24 cellular contexts compared by ENCODE assay signal in the genomic region with DNA sequence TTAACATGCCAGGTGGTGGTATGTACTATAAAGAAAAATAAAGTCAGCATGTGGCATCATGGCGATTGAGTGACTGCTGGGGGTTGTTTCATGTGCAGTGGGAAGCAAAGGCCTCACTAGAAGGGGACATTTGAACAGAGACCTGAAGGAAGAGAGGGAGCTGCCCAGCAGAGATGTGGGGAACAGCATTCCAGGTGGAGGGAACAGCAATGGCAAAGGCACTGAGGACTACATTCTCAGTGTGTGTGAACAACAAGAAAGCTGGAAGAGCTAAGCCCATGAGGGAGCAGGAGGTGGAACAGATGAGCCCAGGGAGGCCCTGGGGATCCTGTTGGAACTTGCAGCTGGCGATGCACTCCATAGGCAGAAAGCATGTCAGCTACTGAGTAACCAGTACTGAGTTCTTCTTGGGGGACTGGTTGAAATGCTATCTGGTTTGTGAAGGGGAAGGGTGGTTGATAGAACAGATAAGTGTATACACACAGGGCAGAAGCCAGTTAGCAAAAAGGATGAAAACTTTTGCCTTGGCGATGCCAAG. TPM values are rescaled to one million over a fixed set of nuclear protein-coding genes. Genes with fewer than 3 reads are reported as not detected.
"Had no signal": no experiment of that assay in that cellular context is flagged by ENCODE, and none has a peak within 500 bp of the region (broad histone marks: within the 10 kb centered on the region; RNA-seq: fewer than 3 reads in every experiment).

No MANE protein-coding gene starts in this region.

- H3K4me3 Mint-ChIP-seq: activated CD8-positive, alpha-beta T cell treated with anti-CD3 and anti-CD28 coated beads for 36 hours; activated naive CD4-positive, alpha-beta T cell treated with anti-CD3 and anti-CD28 coated beads, Interleukin-2, amount 50 U/mL, for 24 hours; T-helper 1 cell treated with Interleukin-12 subunit alpha and Interleukin-12 subunit beta and Interleukin-4 antibody, amounts not matched to agents 30 μg/mL and 1 μg/mL, for 36 hours had no signal

- H3K4me2 ChIP-seq: KMS-11 had no signal

- H3K27ac ChIP-seq: brain microvascular endothelial cell, KMS-11, Peyer's patch, RWPE1, SJCRH30 had no signal

- H3K36me3 ChIP-seq: brain microvascular endothelial cell, Peyer's patch, SJCRH30 had no signal

- H3K4me1 ChIP-seq: Peyer's patch, SJCRH30 had no signal

- ATAC-seq: activated CD4-positive, CD25-positive, alpha-beta regulatory T cell treated with anti-CD3 and anti-CD28 coated beads, Interleukin-2, amount 50 U/mL, for 24 hours; activated CD8-positive, alpha-beta T cell treated with anti-CD3 and anti-CD28 coated beads for 36 hours had no signal

- H3K9me3 ChIP-seq: Peyer's patch, SJCRH30 had no signal

- DNase-seq: activated CD4-positive, alpha-beta T cell treated with anti-CD3 and anti-CD28 coated beads for 4 hours; activated CD8-positive, alpha-beta memory T cell treated with anti-CD3 and anti-CD28 coated beads, Interleukin-2, amount 50 U/mL, for 48 hours; activated CD8-positive, alpha-beta T cell treated with anti-CD3 and anti-CD28 coated beads for 36 hours; activated effector memory CD4-positive, alpha-beta T cell treated with Interleukin-2 at 50 U/mL for 16 hours; activated naive CD4-positive, alpha-beta T cell; activated T-cell treated with anti-CD3 and anti-CD28 coated beads, Interleukin-2, amount 50 U/mL, for 1 hour; brain microvascular endothelial cell; caudate nucleus; NCI-H1092; NCI-H1417; NCI-H1694; NCI-H2029; NCI-H2107; NCI-H510A treated with DMSO at 0.1 percent for 48 hours; Peyer's patch; Right ventricle myocardium superior; SJCRH30 had no signal

- H3K27me3 ChIP-seq: brain microvascular endothelial cell, Peyer's patch, SJCRH30 had no signal

- H3K9me3 Mint-ChIP-seq: activated CD8-positive, alpha-beta T cell treated with anti-CD3 and anti-CD28 coated beads for 36 hours; activated naive CD4-positive, alpha-beta T cell treated with anti-CD3 and anti-CD28 coated beads, Interleukin-2, amount 50 U/mL, for 24 hours; T-helper 1 cell treated with Interleukin-12 subunit alpha and Interleukin-12 subunit beta and Interleukin-4 antibody, amounts not matched to agents 30 μg/mL and 1 μg/mL, for 36 hours had no signal

- H3K9ac ChIP-seq: KMS-11 had no signal

- H3K27ac Mint-ChIP-seq: activated CD8-positive, alpha-beta T cell treated with anti-CD3 and anti-CD28 coated beads for 36 hours; activated naive CD4-positive, alpha-beta T cell treated with anti-CD3 and anti-CD28 coated beads, Interleukin-2, amount 50 U/mL, for 24 hours; T-helper 1 cell treated with Interleukin-12 subunit alpha and Interleukin-12 subunit beta and Interleukin-4 antibody, amounts not matched to agents 30 μg/mL and 1 μg/mL, for 36 hours had no signal

- H3K4me3 ChIP-seq: Peyer's patch, SJCRH30 had no signal

- H3K27me3 Mint-ChIP-seq: activated CD8-positive, alpha-beta T cell treated with anti-CD3 and anti-CD28 coated beads for 36 hours; activated naive CD4-positive, alpha-beta T cell treated with anti-CD3 and anti-CD28 coated beads, Interleukin-2, amount 50 U/mL, for 24 hours had no signal

- H3K36me3 Mint-ChIP-seq: activated naive CD4-positive, alpha-beta T cell treated with anti-CD3 and anti-CD28 coated beads, Interleukin-2, amount 50 U/mL, for 24 hours had no signal

RNA-seq across cellular contexts. Expression of a gene that starts 29.2 kb away (rescaled TPM):
- total RNA-seq: activated CD8-positive, alpha-beta T cell treated with anti-CD3 and anti-CD28 coated beads for 36 hours; MCF 10A; Peyer's patch; Right ventricle myocardium superior; SJCRH30 had no signal
- polyA plus RNA-seq: adipose tissue had no signal
